27 cellular contexts compared by ENCODE assay signal in the genomic region with DNA sequence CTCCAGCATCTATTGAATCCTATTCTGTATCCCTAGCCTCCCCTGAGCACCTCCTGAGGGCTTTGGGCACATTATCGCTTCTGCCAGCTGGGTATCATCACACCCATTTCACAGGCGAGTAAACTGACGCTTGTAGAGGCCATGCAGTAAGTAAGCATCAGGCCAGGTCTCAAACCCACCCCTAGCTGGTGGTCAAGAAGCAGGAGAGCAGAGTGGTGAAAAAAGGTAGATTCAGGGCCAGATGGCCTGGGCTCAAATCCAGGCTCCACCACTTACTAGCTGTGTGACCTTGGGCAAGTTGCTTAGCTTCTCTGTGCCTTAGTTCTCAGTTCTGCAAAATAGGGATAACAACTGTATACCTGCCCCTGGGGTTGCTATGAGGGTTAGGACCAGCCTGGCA. TPM values are rescaled to one million over a fixed set of nuclear protein-coding genes. Genes with fewer than 3 reads are reported as not detected.
A peak's percentile ranks its signal among the peaks of the same experiment; 100 is the strongest.
DNase-seq lines count a peak whose midpoint lies in the region; ATAC-seq, FAIRE-seq and TF ChIP-seq lines count a peak whose summit lies in the region.
"Had no signal": no experiment of that assay in that cellular context is flagged by ENCODE, and none has a peak within 500 bp of the region (broad histone marks: within the 10 kb centered on the region; RNA-seq: fewer than 3 reads in every experiment).

No MANE protein-coding gene starts in this region.

- TF ChIP-seq CTCF in HEK293 (tag by site-specific recombination; IDR thresholded peaks at IDR 0.05) (no peak), K562 (IDR thresholded peaks at IDR 0.05 in 2 of 3, conservative IDR thresholded peaks at IDR 0.05 in 1 of 3; ENCODE audit: insufficient read depth in 2 of 3, low read depth in 1 of 3, low read length in 3 of 3) (no peak)

- TF ChIP-seq RAD21 in K562 (CRISPR knock-in tag; conservative IDR thresholded peaks at IDR 0.05 in 1 of 2, IDR thresholded peaks at IDR 0.05 in 1 of 2) = no peak

- 0% methylated on average over 3 of the region's 3 CpGs for WGBS in K562 (ENCODE audit: insufficient coverage, low coverage, missing lambda C conversion rate)
- WGBS in neuronal stem cell (ENCODE audit: extremely low coverage in 2 of 2, insufficient read length in 2 of 2, insufficient replicate concordance in 1 of 2), 2 donors = no CpG with 5 or more reads among the region's 3 CpGs

- no peaks in the 10 kb centered on the region for H3K9me1 ChIP-seq in K562 (ENCODE audit: control insufficient read depth, insufficient read depth, low read length)

- TF ChIP-seq EP300 in K562 (IDR thresholded peaks at IDR 0.05; ENCODE audit: low read length) = no peak

- no TSS peak for BruUV-seq in K562 (replicated peaks; lab: Mats Ljungman, UMichigan)

- CTCF ChIA-PET in HEK293 (lab: Yijun Ruan, JAX) = interaction anchor here (1.3 to 1.6 kb wide), 3 partner anchors 10 to 19 kb away, joined by 4 to 6 read pairs (median 4); no protein-coding TSS in a partner anchor
- CTCF ChIA-PET in K562 (lab: Yijun Ruan, JAX; ENCODE audit: low intra/inter-chr PET ratio) = no interaction called here

- H2AFZ ChIP-seq in K562 (ENCODE audit: low read depth, low read length) (no peak overlapping the region), neuronal stem cell (ENCODE audit: low read length) (no peak overlapping the region)

- peaks cover 27% of the 10 kb centered on the region for H4K20me1 ChIP-seq in K562 (replicated peaks; ENCODE audit: control insufficient read depth, insufficient read depth, low read length)

- no peak overlapping the region for H2AK5ac ChIP-seq in neuronal stem cell (ENCODE audit: low read depth, low read length)

- H3K9ac ChIP-seq in K562 (ENCODE audit: insufficient read depth in 1 of 2, low read depth in 2 of 2, low read length in 2 of 2) (no peak overlapping the region), neuronal stem cell (ENCODE audit: low read depth, low read length, poor library complexity) (no peak overlapping the region)
- H3K9ac ChIP-seq: BLaER1 had no signal

- ATAC-seq in K562 = no peak
- ATAC-seq: GM12878 had no signal

- H3K79me1 ChIP-seq in neuronal stem cell (ENCODE audit: low read depth, low read length) = peaks cover 4% of the 10 kb centered on the region

- no peak overlapping the region for H2BK120ac ChIP-seq in neuronal stem cell (ENCODE audit: low read depth, low read length)

- peak overlapping the region; percentile 65 for H3K23ac ChIP-seq in neuronal stem cell (ENCODE audit: low read depth, low read length, poor library complexity)

- H3K27ac ChIP-seq in HEK293 (ENCODE audit: extremely low read depth, low read depth, low read length) (no peak overlapping the region), K562 (ENCODE audit: extremely low read depth, low read depth, low read length) (no peak overlapping the region), neuronal stem cell (replicated peaks; ENCODE audit: low read length) (no peak overlapping the region)
- H3K27ac ChIP-seq: BLaER1 had no signal

- no peak overlapping the region for H4K8ac ChIP-seq in neuronal stem cell (ENCODE audit: low read depth, low read length)

- no peak overlapping the region for H2BK5ac ChIP-seq in neuronal stem cell (ENCODE audit: low read length)

- H3K36me3 ChIP-seq in HEK293 (ENCODE audit: control insufficient read depth in 2 of 2, insufficient read depth in 1 of 2, low read length in 2 of 2) (no peaks in the 10 kb centered on the region), K562 (ENCODE audit: control insufficient read depth, insufficient read depth, low read length) (no peaks in the 10 kb centered on the region), neuronal stem cell (replicated peaks in 1 of 2; ENCODE audit: control insufficient read depth in 2 of 2, insufficient read depth in 2 of 2, low read length in 2 of 2) (no peaks in the 10 kb centered on the region)
- H3K36me3 ChIP-seq: BE2C, BLaER1 had no signal

- in situ Hi-C loops in K562 (cut with MboI) = no loop called here

- H3K9me3 ChIP-seq in HEK293 (ENCODE audit: control insufficient read depth, insufficient read depth, low read depth, low read length) (no peaks in the 10 kb centered on the region), K562 (replicated peaks; ENCODE audit: control insufficient read depth, insufficient read depth, low read depth, low read length) (no peaks in the 10 kb centered on the region), neuronal stem cell (replicated peaks in 1 of 2; ENCODE audit: control insufficient read depth in 2 of 2, insufficient read depth in 1 of 2, low read depth in 1 of 2, low read length in 2 of 2) (no peaks in the 10 kb centered on the region)
- H3K9me3 ChIP-seq: BE2C, BLaER1 had no signal

- no peak overlapping the region for H3K4me2 ChIP-seq in K562 (ENCODE audit: insufficient read depth, low read length)
- H3K4me2 ChIP-seq in neuronal stem cell (ENCODE audit: insufficient read depth, low read length, poor library complexity, severe bottlenecking) = no peak overlapping the region
- H3K4me2 ChIP-seq: BLaER1 had no signal

- no peaks in the 10 kb centered on the region for H3K79me2 ChIP-seq in K562 (ENCODE audit: control insufficient read depth, insufficient read depth, low read length)

- peaks cover 33 to 50% of the 10 kb centered on the region in 2 experiments for H3K27me3 ChIP-seq in K562 (ENCODE audit: control insufficient read depth in 2 of 2, insufficient read depth in 2 of 2, low read length in 2 of 2)
- H3K27me3 ChIP-seq in neuronal stem cell (ENCODE audit: control insufficient read depth in 3 of 3, insufficient read depth in 3 of 3, low read depth in 1 of 3, low read length in 3 of 3) = peaks cover 0 to 20% (median 0%) of the 10 kb centered on the region in 3 experiments
- H3K27me3 ChIP-seq: BE2C, BLaER1 had no signal

- H2BK12ac ChIP-seq in neuronal stem cell (ENCODE audit: low read length) = no peak overlapping the region

- H3K18ac ChIP-seq in neuronal stem cell (ENCODE audit: low read length) = no peak overlapping the region

- H3K4me1 ChIP-seq in HEK293 (ENCODE audit: control insufficient read depth, insufficient read depth, low read length) (no peaks in the 10 kb centered on the region), K562 (replicated peaks in 1 of 2; ENCODE audit: control insufficient read depth in 2 of 2, insufficient read depth in 2 of 2, low read length in 2 of 2) (no peaks in the 10 kb centered on the region), neuronal stem cell (ENCODE audit: control insufficient read depth in 2 of 2, insufficient read depth in 1 of 2, low read depth in 1 of 2, low read length in 2 of 2) (peaks cover 0 to 4% of the 10 kb centered on the region in 2 donors)

- no peak overlapping the region for H2BK15ac ChIP-seq in neuronal stem cell (ENCODE audit: low read length)

- DNase-seq in K562 (ENCODE audit: extremely low read depth in 1 of 4, low spot score in 3 of 4) = no peak
- no peak for DNase-seq in neuronal stem cell (ENCODE audit: low spot score)
- no peak for DNase-seq in OCI-M1 (lab: John Stamatoyannopoulos, UW)
- DNase-seq in NCI-H510A treated with DMSO at 0.1 percent for 48 hours (lab: John Stamatoyannopoulos, UW) = no peak
- DNase-seq: 8988T; ACHN; BE2C; C1 segment of cervical spinal cord; CD4-positive, alpha-beta memory T cell; CD4-positive, CD25-positive, alpha-beta regulatory T cell; CD8-positive, alpha-beta memory T cell; COR-L47; DMS 273 treated with DMSO at 0.1 percent for 48 hours; DMS153; DMS53; DMS79; DND-41; EL; GDM1 had no signal

- H3K4me3 ChIP-seq in HEK293 (ENCODE audit: low read depth, low read length) (no peak overlapping the region), K562 (no peak overlapping the region), neuronal stem cell (ENCODE audit: low read length in 2 of 2) (no peak overlapping the region)
- H3K4me3 ChIP-seq: BLaER1, GM12878 had no signal

- no peak for FAIRE-seq in K562 (lab: Jason Lieb, UNC)
- FAIRE-seq: A204.1, GM12878, GM12892, GM18507 had no signal

- no peak overlapping the region for H4K91ac ChIP-seq in neuronal stem cell (ENCODE audit: low read depth, low read length, poor library complexity)

- no peak overlapping the region for H3K4ac ChIP-seq in neuronal stem cell (ENCODE audit: low read length)

- TF ChIP-seq POLR2A in K562 (conservative IDR thresholded peaks at IDR 0.05) = no peak

- H3K14ac ChIP-seq in neuronal stem cell (ENCODE audit: low read length) = no peak overlapping the region

- intact Hi-C loops in K562 (cut with micrococcal nuclease) = no loop called here

- POLR2A ChIA-PET in HEK293 (lab: Yijun Ruan, JAX) (no interaction called here), K562 (lab: Yijun Ruan, JAX) (interaction anchor here (0.6 to 1.2 kb wide), 4 partner anchors 9 to 983 kb away, joined by 3 to 4 read pairs (median 3); no protein-coding TSS in a partner anchor)

TF ChIP-seq in HEK293, 187 proteins besides CTCF, POLR2A, EP300 and RAD21 (continues in another document):
- no peak for TF ChIP-seq ZNF24 (tag by site-specific recombination; IDR thresholded peaks at IDR 0.05)
- TF ChIP-seq GLIS2 (tag by site-specific recombination; IDR thresholded peaks at IDR 0.05) = no peak
- no peak for TF ChIP-seq ZBTB1 (tag by site-specific recombination; IDR thresholded peaks at IDR 0.05)

TF ChIP-seq in K562, 482 proteins besides CTCF, POLR2A, EP300 and RAD21 (continues in another document):
- TF ChIP-seq SMARCA5 (IDR thresholded peaks at IDR 0.05) = peak; percentile 96
- TF ChIP-seq POLR3G (IDR thresholded peaks at IDR 0.05; ENCODE audit: extremely low read depth, insufficient read length, insufficient replicate concordance) = no peak
- TF ChIP-seq NFYB (IDR thresholded peaks at IDR 0.05; ENCODE audit: extremely low read depth, insufficient read length) = no peak
- TF ChIP-seq SNIP1 (IDR thresholded peaks at IDR 0.05; ENCODE audit: low read depth) = no peak

RNA-seq across cellular contexts. Expression of gene GRM4, which starts 19.9 kb away (rescaled TPM):
- 0.09 TPM in 1 of 2 replicates, not detected in the other for total RNA-seq in K562 (2011; cell fraction: chromatin; rRNA removed; ENCODE audit: low replicate concordance)
- not detected in 2 replicates for total RNA-seq in K562 (2011; cell fraction: nucleolus; rRNA removed)
- not detected in 2 replicates for total RNA-seq in K562 (2011; cell fraction: nucleoplasm; rRNA removed)
- total RNA-seq in K562 (2014; rRNA removed) (0.18 TPM in 1 of 2 replicates, not detected in the other), K562 (2014; rRNA removed; fragmentation: Illumina TruSeq; extraction: Trizol) (not detected in 2 replicates), K562 (2015; rRNA removed; fragmentation: Illumina TruSeq; extraction: Trizol) (not detected in 2 replicates), K562 (2021) (not detected in 2 replicates)
- polyA plus RNA-seq in K562 (2011; rRNA removed) (not detected in 2 replicates), K562 (2014; fragmentation: Illumina TruSeq; extraction: Trizol) (not detected in 2 replicates), K562 (2014; fragmentation: Nextera tagmentation; extraction: Ambion mirVana) (not detected), K562 (2014; rRNA removed) (not detected in 2 replicates)
- polyA plus RNA-seq in K562 (2011; cell fraction: cytosol; rRNA removed) = not detected in 2 replicates
- 0.09 TPM in 1 of 2 replicates, not detected in the other for polyA plus RNA-seq in K562 (2011; cell fraction: nucleus; rRNA removed)
- 0.04 TPM in 1 of 2 replicates, not detected in the other for polyA plus RNA-seq in K562 (2012)
- polyA minus RNA-seq in K562 (2011; rRNA and poly(A)+ RNA removed) = not detected in 2 replicates
- polyA minus RNA-seq in K562 (2011; cell fraction: cytosol; rRNA and poly(A)+ RNA removed) = not detected in 2 replicates
- polyA minus RNA-seq in K562 (2011; cell fraction: nucleus; rRNA and poly(A)+ RNA removed) = 0.11 TPM in 1 of 2 replicates, not detected in the other
- polyA plus RNA-seq in neuronal stem cell (2013, experiment 1 of 2) = 0.20 TPM
- 0.22 TPM for polyA plus RNA-seq in neuronal stem cell (2013, experiment 2 of 2)
- total RNA-seq: CD4-positive, CD25-positive, alpha-beta regulatory T cell; CD8-positive, alpha-beta memory T cell had no signal
- polyA plus RNA-seq: AG04450; CD14-positive monocyte; CD4-positive, alpha-beta memory T cell; CD4-positive, CD25-positive, alpha-beta regulatory T cell had no signal
